Comparison of ENCODE assay signal across 1 cellular context in the genomic region with DNA sequence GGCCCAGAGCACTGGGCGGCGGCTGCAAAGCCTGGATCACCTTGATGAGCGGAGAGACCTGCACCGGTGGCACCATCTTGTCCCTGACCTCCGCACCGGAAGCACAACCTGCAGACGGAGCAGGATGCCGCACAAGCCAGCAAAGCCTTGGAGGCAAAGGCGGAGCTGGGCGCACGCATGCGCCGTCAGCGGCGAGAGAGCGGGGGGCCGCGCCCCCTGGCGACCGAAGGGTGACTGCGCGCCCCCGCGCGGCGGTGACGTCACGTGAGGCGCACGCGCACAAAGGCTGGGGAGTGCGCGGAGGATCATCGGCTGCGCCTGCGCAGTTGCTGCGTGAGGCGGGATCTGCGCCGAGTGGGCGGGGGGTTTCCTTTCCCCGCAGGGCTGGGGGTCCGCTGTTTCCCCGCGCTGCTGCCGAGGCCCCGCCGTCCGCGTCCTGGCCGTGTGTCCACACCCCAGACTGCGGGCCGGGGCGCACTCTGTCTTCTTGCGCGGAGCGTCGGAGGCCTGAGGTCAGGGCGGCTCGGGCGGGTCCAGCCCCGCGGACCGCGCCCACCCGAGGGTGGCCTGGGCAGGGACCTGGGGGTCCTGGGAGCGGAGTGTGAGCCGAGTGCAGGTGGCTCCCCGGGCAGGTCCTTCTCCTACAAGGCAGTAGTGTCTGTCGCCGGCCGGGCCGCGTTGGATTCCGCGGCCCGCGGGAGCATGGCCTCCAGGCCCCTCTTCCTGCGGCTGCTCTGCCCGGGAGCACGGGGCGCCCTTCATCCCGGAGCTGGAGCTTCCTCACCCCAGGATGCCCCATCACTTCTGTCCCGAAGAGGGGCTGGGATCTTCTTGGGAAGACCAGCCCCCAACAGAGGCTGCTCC.
TF ChIP-seq lines count a peak whose summit lies in the region.

A gene with protein sequence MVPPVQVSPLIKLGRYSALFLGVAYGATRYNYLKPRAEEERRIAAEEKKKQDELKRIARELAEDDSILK (minus strand): TSS at position 105 of the 864 bp plus-strand sequence. CDS start 29 bp downstream, at position 76.
A gene with protein sequence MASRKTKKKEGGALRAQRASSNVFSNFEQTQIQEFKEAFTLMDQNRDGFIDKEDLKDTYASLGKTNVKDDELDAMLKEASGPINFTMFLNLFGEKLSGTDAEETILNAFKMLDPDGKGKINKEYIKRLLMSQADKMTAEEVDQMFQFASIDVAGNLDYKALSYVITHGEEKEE (plus strand): TSS at position 371 of the 864 bp plus-strand sequence. CDS start 3,485 bp downstream, outside the sequence.

TF ChIP-seq in GM12878, 131 proteins besides CTCF, POLR2A, EP300 and RAD21 (continued from another document and continues in another):
- TF ChIP-seq ZNF592 (IDR thresholded peaks at IDR 0.05) (no peak), MEF2A (IDR thresholded peaks at IDR 0.05; ENCODE audit: insufficient read depth, low read depth, low read length) (no peak), CBX3 (IDR thresholded peaks at IDR 0.05; ENCODE audit: borderline replicate concordance, low read depth) (no peak), BCLAF1 (IDR thresholded peaks at IDR 0.05) (no peak), SMC3 (IDR thresholded peaks at IDR 0.05; ENCODE audit: borderline replicate concordance, low read length) (peak; percentile 48), ZSCAN29 (IDR thresholded peaks at IDR 0.05) (no peak), E2F4 (IDR thresholded peaks at IDR 0.05; ENCODE audit: low read depth, low read length) (no peak), STAT1 (conservative IDR thresholded peaks at IDR 0.05) (peak; percentile 83; the same call in 1 of the 2 replicates), CHD2 (IDR thresholded peaks at IDR 0.05; ENCODE audit: borderline replicate concordance, low read depth, low read length) (peak; percentile 62; the same call in 1 of the 2 replicates), CEBPB (IDR thresholded peaks at IDR 0.05; ENCODE audit: borderline replicate concordance in 1 of 2, low read depth in 2 of 2, low read length in 2 of 2) (no peak), YY1 (IDR thresholded peaks at IDR 0.05; ENCODE audit: low read depth, low read length) (peak; percentile 96), ZNF24 (IDR thresholded peaks at IDR 0.05) (no peak), BHLHE40 (IDR thresholded peaks at IDR 0.05; ENCODE audit: borderline replicate concordance in 1 of 2, low read depth in 2 of 2, low read length in 1 of 2) (peak; percentile 88 to 98), TAF1 (IDR thresholded peaks at IDR 0.05; ENCODE audit: borderline replicate concordance, low read depth, low read length) (peak; percentile 85), GATAD2B (conservative IDR thresholded peaks at IDR 0.05; ENCODE audit: low read depth) (peak; percentile 98), CBFB (IDR thresholded peaks at IDR 0.05; ENCODE audit: low read depth) (0 out of 2 replicates have a peak, but pooled peaks have one; percentile 5), POLR2AphosphoS5 (IDR thresholded peaks at IDR 0.05; ENCODE audit: low read length) (peak; percentile 91), YBX1 (IDR thresholded peaks at IDR 0.05) (no peak), ZZZ3 (IDR thresholded peaks at IDR 0.05; ENCODE audit: control insufficient read depth, insufficient read length, low read depth) (no peak), TCF3 (IDR thresholded peaks at IDR 0.05; ENCODE audit: borderline replicate concordance, insufficient read depth, low read depth, low read length) (0 out of 2 replicates have a peak, but pooled peaks have one; percentile 10), WRNIP1 (IDR thresholded peaks at IDR 0.05; ENCODE audit: borderline replicate concordance, low read depth, low read length) (0 out of 2 replicates have a peak, but pooled peaks have one; percentile 24), EZH2 (IDR thresholded peaks at IDR 0.05; ENCODE audit: borderline replicate concordance, control insufficient read depth, low read depth, low read length) (no peak), NFXL1 (IDR thresholded peaks at IDR 0.05; ENCODE audit: borderline replicate concordance) (no peak), FOXK2 (IDR thresholded peaks at IDR 0.05) (no peak; the same call in 1 of the 2 replicates), TBL1XR1 (IDR thresholded peaks at IDR 0.05; ENCODE audit: low read depth, low read length) (peak; percentile 75; the same call in 1 of the 2 replicates), NR2C2 (IDR thresholded peaks at IDR 0.05; ENCODE audit: borderline replicate concordance, control insufficient read depth, insufficient read length, low read depth) (peak; percentile 98)
- TF ChIP-seq, protein P1, sequence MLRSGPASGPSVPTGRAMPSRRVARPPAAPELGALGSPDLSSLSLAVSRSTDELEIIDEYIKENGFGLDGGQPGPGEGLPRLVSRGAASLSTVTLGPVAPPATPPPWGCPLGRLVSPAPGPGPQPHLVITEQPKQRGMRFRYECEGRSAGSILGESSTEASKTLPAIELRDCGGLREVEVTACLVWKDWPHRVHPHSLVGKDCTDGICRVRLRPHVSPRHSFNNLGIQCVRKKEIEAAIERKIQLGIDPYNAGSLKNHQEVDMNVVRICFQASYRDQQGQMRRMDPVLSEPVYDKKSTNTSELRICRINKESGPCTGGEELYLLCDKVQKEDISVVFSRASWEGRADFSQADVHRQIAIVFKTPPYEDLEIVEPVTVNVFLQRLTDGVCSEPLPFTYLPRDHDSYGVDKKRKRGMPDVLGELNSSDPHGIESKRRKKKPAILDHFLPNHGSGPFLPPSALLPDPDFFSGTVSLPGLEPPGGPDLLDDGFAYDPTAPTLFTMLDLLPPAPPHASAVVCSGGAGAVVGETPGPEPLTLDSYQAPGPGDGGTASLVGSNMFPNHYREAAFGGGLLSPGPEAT (IDR thresholded peaks at IDR 0.05; ENCODE audit: low read depth) = peak; percentile 88
- TF ChIP-seq, protein P2, sequence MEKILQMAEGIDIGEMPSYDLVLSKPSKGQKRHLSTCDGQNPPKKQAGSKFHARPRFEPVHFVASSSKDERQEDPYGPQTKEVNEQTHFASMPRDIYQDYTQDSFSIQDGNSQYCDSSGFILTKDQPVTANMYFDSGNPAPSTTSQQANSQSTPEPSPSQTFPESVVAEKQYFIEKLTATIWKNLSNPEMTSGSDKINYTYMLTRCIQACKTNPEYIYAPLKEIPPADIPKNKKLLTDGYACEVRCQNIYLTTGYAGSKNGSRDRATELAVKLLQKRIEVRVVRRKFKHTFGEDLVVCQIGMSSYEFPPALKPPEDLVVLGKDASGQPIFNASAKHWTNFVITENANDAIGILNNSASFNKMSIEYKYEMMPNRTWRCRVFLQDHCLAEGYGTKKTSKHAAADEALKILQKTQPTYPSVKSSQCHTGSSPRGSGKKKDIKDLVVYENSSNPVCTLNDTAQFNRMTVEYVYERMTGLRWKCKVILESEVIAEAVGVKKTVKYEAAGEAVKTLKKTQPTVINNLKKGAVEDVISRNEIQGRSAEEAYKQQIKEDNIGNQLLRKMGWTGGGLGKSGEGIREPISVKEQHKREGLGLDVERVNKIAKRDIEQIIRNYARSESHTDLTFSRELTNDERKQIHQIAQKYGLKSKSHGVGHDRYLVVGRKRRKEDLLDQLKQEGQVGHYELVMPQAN (conservative IDR thresholded peaks at IDR 0.05) = peak; percentile 58; the same call in 1 of the 2 replicates
- TF ChIP-seq, protein P3, sequence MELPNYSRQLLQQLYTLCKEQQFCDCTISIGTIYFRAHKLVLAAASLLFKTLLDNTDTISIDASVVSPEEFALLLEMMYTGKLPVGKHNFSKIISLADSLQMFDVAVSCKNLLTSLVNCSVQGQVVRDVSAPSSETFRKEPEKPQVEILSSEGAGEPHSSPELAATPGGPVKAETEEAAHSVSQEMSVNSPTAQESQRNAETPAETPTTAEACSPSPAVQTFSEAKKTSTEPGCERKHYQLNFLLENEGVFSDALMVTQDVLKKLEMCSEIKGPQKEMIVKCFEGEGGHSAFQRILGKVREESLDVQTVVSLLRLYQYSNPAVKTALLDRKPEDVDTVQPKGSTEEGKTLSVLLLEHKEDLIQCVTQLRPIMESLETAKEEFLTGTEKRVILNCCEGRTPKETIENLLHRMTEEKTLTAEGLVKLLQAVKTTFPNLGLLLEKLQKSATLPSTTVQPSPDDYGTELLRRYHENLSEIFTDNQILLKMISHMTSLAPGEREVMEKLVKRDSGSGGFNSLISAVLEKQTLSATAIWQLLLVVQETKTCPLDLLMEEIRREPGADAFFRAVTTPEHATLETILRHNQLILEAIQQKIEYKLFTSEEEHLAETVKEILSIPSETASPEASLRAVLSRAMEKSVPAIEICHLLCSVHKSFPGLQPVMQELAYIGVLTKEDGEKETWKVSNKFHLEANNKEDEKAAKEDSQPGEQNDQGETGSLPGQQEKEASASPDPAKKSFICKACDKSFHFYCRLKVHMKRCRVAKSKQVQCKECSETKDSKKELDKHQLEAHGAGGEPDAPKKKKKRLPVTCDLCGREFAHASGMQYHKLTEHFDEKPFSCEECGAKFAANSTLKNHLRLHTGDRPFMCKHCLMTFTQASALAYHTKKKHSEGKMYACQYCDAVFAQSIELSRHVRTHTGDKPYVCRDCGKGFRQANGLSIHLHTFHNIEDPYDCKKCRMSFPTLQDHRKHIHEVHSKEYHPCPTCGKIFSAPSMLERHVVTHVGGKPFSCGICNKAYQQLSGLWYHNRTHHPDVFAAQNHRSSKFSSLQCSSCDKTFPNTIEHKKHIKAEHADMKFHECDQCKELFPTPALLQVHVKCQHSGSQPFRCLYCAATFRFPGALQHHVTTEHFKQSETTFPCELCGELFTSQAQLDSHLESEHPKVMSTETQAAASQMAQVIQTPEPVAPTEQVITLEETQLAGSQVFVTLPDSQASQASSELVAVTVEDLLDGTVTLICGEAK (IDR thresholded peaks at IDR 0.05; ENCODE audit: borderline replicate concordance) = peak; percentile 79
- TF ChIP-seq, protein P4, sequence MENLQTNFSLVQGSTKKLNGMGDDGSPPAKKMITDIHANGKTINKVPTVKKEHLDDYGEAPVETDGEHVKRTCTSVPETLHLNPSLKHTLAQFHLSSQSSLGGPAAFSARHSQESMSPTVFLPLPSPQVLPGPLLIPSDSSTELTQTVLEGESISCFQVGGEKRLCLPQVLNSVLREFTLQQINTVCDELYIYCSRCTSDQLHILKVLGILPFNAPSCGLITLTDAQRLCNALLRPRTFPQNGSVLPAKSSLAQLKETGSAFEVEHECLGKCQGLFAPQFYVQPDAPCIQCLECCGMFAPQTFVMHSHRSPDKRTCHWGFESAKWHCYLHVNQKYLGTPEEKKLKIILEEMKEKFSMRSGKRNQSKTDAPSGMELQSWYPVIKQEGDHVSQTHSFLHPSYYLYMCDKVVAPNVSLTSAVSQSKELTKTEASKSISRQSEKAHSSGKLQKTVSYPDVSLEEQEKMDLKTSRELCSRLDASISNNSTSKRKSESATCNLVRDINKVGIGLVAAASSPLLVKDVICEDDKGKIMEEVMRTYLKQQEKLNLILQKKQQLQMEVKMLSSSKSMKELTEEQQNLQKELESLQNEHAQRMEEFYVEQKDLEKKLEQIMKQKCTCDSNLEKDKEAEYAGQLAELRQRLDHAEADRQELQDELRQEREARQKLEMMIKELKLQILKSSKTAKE (IDR thresholded peaks at IDR 0.05; ENCODE audit: low read depth, poor library complexity, severe bottlenecking) = no peak
